Comparison of ENCODE assay signal across 10 cellular contexts in genomic region chr5:56585973-56586740, GRCh38.
DNase-seq lines count a peak whose midpoint lies in the region; ATAC-seq and TF ChIP-seq lines count a peak whose summit lies in the region.
"Had no signal": no experiment of that assay in that cellular context is flagged by ENCODE, and none has a peak within 500 bp of the region (broad histone marks: within the 10 kb centered on the region; RNA-seq: fewer than 3 reads in every experiment).

No MANE protein-coding gene starts in this region.

- H3K9ac ChIP-seq in BLaER1 treated with 17β-estradiol and CSF1 and Interleukin-3, amounts not matched to agents 10 nM and 100 nM, result peak overlapping the region; percentile 22 to 74 (median 45)
- H3K9ac ChIP-seq: KMS-11 had no signal

- H3K4me1 Mint-ChIP-seq in naive thymus-derived CD8-positive, alpha-beta T cell, result peaks cover 27 to 60% (median 41%) of the 10 kb centered on the region in 4 donors

- H3K4me1 ChIP-seq in BLaER1 treated with 17β-estradiol and CSF1 and Interleukin-3, amounts not matched to agents 10 nM and 100 nM, result peaks cover 54 to 87% (median 69%) of the 10 kb centered on the region in 10 experiments

- H3K27me3 ChIP-seq in BLaER1 treated with 17β-estradiol and CSF1 and Interleukin-3, amounts not matched to agents 10 nM and 100 nM, result no peaks in the 10 kb centered on the region

- peak overlapping the region in 3 of 10 experiments; percentile 9 to 20 (median 11); a peak in 5 of 20 replicates for H3K4me3 ChIP-seq in BLaER1 treated with 17β-estradiol and CSF1 and Interleukin-3, amounts not matched to agents 10 nM and 100 nM

- peaks cover 0 to 5% (median 0%) of the 10 kb centered on the region in 9 donors for H3K9me3 Mint-ChIP-seq in naive thymus-derived CD8-positive, alpha-beta T cell

- TF ChIP-seq POLR2A in erythroblast (IDR thresholded peaks at IDR 0.05; ENCODE audit: low read length), result no peak

- H3K36me3 Mint-ChIP-seq in naive thymus-derived CD8-positive, alpha-beta T cell, result no peaks in the 10 kb centered on the region

- H3K27ac Mint-ChIP-seq in naive thymus-derived CD8-positive, alpha-beta T cell, result peak overlapping the region in 5 of 10 donors; percentile 43 to 95 (median 67)

- H3K36me3 ChIP-seq in BLaER1 treated with 17β-estradiol and CSF1 and Interleukin-3, amounts not matched to agents 10 nM and 100 nM, result no peaks in the 10 kb centered on the region

- H3K27me3 Mint-ChIP-seq in naive thymus-derived CD8-positive, alpha-beta T cell, result no peaks in the 10 kb centered on the region
- H3K27me3 Mint-ChIP-seq: activated naive CD8-positive, alpha-beta T cell treated with anti-CD3 and anti-CD28 coated beads, Interleukin-2, amount 50 U/mL, for 24 hours had no signal

- H4K20me1 ChIP-seq in BLaER1 treated with 17β-estradiol and CSF1 and Interleukin-3, amounts not matched to agents 10 nM and 100 nM, result no peaks in the 10 kb centered on the region

- ATAC-seq in naive thymus-derived CD8-positive, alpha-beta T cell, result no peak
- ATAC-seq in HG02938 (IDR thresholded peaks at IDR 0.05; ENCODE audit: unreplicated experiment) (no peak), HG03354 (IDR thresholded peaks at IDR 0.05; ENCODE audit: poor library complexity, severe bottlenecking, unreplicated experiment) (no peak)
- ATAC-seq: activated naive CD8-positive, alpha-beta T cell treated with anti-CD3 and anti-CD28 coated beads, Interleukin-2, amount 50 U/mL, for 24 hours had no signal

- POLR2A ChIA-PET in naive thymus-derived CD8-positive, alpha-beta T cell (lab: Charles Lee), result no interaction called here

- peak overlapping the region in 6 of 10 donors; percentile 19 to 65 (median 29) for H3K4me3 Mint-ChIP-seq in naive thymus-derived CD8-positive, alpha-beta T cell
- H3K4me3 Mint-ChIP-seq: activated naive CD8-positive, alpha-beta T cell treated with anti-CD3 and anti-CD28 coated beads, Interleukin-2, amount 50 U/mL, for 24 hours had no signal

- DNase-seq in NCI-H2171 (lab: John Stamatoyannopoulos, UW), result peak; percentile 22
- peak; percentile 21 to 52 for DNase-seq in erythroblast (lab: John Stamatoyannopoulos, UW)
- DNase-seq in naive thymus-derived CD8-positive, alpha-beta T cell, result peak in 1 of 10 donors; percentile 10
- DNase-seq in activated effector memory CD4-positive, alpha-beta T cell treated with anti-CD3 and anti-CD28 coated beads, Interleukin-2, amount 50 U/mL, for 16 hours, result no peak
- DNase-seq in DMS79 treated with DMSO at 0.1 percent for 48 hours (lab: John Stamatoyannopoulos, UW), result no peak
- DNase-seq: activated naive CD8-positive, alpha-beta T cell treated with anti-CD3 and anti-CD28 coated beads, Interleukin-2, amount 50 U/mL, for 24 hours had no signal

- peak overlapping the region; percentile 20 to 93 (median 71); a peak in 21 of 22 replicates for H3K27ac ChIP-seq in BLaER1 treated with 17β-estradiol and CSF1 and Interleukin-3, amounts not matched to agents 10 nM and 100 nM
- H3K27ac ChIP-seq: KMS-11 had no signal

- peaks cover 13 to 36% (median 26%) of the 10 kb centered on the region in 11 experiments for H3K9me3 ChIP-seq in BLaER1 treated with 17β-estradiol and CSF1 and Interleukin-3, amounts not matched to agents 10 nM and 100 nM (replicated peaks in 1 of 11)

- H3K4me2 ChIP-seq in BLaER1 treated with 17β-estradiol and CSF1 and Interleukin-3, amounts not matched to agents 10 nM and 100 nM, result peak overlapping the region; percentile 72 to 88 (median 84)
- H3K4me2 ChIP-seq: KMS-11 had no signal

Comparison
In these comparisons a context has a peak if more than half of its experiments do, and no peak if none do; other contexts are left out.
1. DNase-seq: peak in NCI-H2171 (single experiment) and erythroblast (2 of 2); none in activated effector memory CD4-positive, alpha-beta T cell treated with anti-CD3 and anti-CD28 coated beads, Interleukin-2, amount 50 U/mL, for 16 hours (single experiment) and DMS79 treated with DMSO at 0.1 percent for 48 hours (single experiment).